Comparison of ENCODE assay signal across 1 cellular context in the genomic region with DNA sequence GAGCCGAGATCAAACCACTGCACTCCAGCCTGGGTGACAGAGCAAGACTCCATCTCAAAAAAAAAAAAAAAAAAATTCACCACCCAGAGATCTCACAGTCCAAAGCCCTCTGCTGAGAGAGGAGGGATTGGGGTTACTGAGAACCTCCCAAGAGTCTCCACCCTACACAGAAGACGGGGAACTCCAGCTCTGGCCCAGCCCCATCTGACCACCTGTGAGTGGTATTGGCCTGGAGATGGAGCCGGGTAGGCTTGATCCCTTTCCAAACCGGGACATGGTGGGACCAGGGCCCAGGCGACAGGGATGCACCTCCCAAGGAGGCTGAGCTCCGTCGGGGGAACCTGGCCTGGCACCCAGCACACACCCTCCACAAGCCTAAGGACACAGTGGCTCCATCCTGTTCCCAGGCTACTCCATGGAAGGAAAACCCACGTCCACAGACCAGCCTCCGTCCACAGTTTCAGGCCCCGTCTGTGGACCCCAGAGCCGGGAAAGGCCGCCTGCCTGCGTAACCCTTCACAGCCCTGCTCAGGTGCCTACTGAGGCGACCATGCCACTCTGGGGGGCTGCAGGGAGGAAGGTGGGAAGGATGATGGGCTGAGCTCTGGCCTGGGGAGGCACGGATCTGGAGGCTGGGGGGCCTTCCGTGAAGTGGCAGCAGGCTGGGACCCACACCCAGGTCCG.
TF ChIP-seq lines count a peak whose summit lies in the region.

No MANE protein-coding gene starts in this region.

TF ChIP-seq in HepG2, 621 proteins besides CTCF, POLR2A, EP300 and RAD21:
- no peak for TF ChIP-seq ZNF780A (CRISPR knock-in tag; IDR thresholded peaks at IDR 0.05)
- TF ChIP-seq PRDM10 (CRISPR knock-in tag; IDR thresholded peaks at IDR 0.05; ENCODE audit: low read depth): 0 out of 2 replicates have a peak, but pooled peaks have one; percentile 36
- peak; percentile 45; the same call in 1 of the 2 replicates for TF ChIP-seq RBFOX2 (IDR thresholded peaks at IDR 0.05; ENCODE audit: low read depth, low read length)
- TF ChIP-seq ZNF501 (CRISPR knock-in tag; IDR thresholded peaks at IDR 0.05): 0 out of 2 replicates have a peak, but pooled peaks have one; percentile 9
- TF ChIP-seq YEATS2 (CRISPR knock-in tag; IDR thresholded peaks at IDR 0.05; ENCODE audit: borderline replicate concordance): no peak
- TF ChIP-seq ZNF574 (CRISPR knock-in tag; IDR thresholded peaks at IDR 0.05): no peak
